8 cellular contexts compared by ENCODE assay signal in genomic region chr11:65859134-65859811, GRCh38. TPM values are rescaled to one million over a fixed set of nuclear protein-coding genes. Genes with fewer than 3 reads are reported as not detected.
A peak's percentile ranks its signal among the peaks of the same experiment; 100 is the strongest.
DNase-seq lines count a peak whose midpoint lies in the region; ATAC-seq and TF ChIP-seq lines count a peak whose summit lies in the region.

No MANE protein-coding gene starts in this region.

- H3K27ac ChIP-seq in upper lobe of right lung, result peak overlapping the region; percentile 97

- peaks cover 31% of the 10 kb centered on the region for H3K4me1 ChIP-seq in upper lobe of right lung

- in situ Hi-C loops in GM13977 (cut with MboI; ENCODE audit: low pct_unique_long_range_greater_than_20kb, low sequenced_read_pairs, unreplicated experiment), result no loop called here

- H3K36me3 ChIP-seq in upper lobe of right lung, result peaks cover 47% of the 10 kb centered on the region

- no peaks in the 10 kb centered on the region for H3K9me3 ChIP-seq in upper lobe of right lung

- intact Hi-C loops in left cardiac atrium (cut with DNase I), result no loop called here
- intact Hi-C loops in posterior vena cava (cut with DNase I), result no loop called here
- intact Hi-C loops in upper lobe of right lung (cut with DNase I), result no loop called here

- peak overlapping the region; percentile 98 for H3K4me3 ChIP-seq in upper lobe of right lung

- ATAC-seq in HG02884 (IDR thresholded peaks at IDR 0.05; ENCODE audit: unreplicated experiment) (peak; percentile 48), left cardiac atrium (peak; percentile 76 to 82), upper lobe of right lung (peak; percentile 72)

- no peaks in the 10 kb centered on the region for H3K27me3 ChIP-seq in upper lobe of right lung

- DNase-seq in GM13977 (ENCODE audit: low spot score), result peak; percentile 97
- peak; percentile 97 for DNase-seq in NCI-H146 treated with DMSO at 0.1 percent for 48 hours (lab: John Stamatoyannopoulos, UW; ENCODE audit: unreplicated experiment)
- peak; percentile 94 to 99 (median 94) for DNase-seq in T-helper 1 cell
- peak; percentile 95 for DNase-seq in amniotic stem cell (lab: John Stamatoyannopoulos, UW)
- peak; percentile 100 for DNase-seq in left cardiac atrium
- peak; percentile 100 for DNase-seq in posterior vena cava (ENCODE audit: low spot score)
- peak; percentile 99 for DNase-seq in upper lobe of right lung

- no peak for TF ChIP-seq CTCF in GM13977 (IDR thresholded peaks at IDR 0.05; ENCODE audit: extremely low read depth, insufficient read depth, missing control alignments)
- peak; percentile 29 for TF ChIP-seq CTCF in upper lobe of right lung (IDR thresholded peaks at IDR 0.05)

RNA-seq across cellular contexts. Expression of gene MUS81, which starts 1.0 kb away (rescaled TPM):
- total RNA-seq in left cardiac atrium (10 to 100 TPM; 36.1 to 37.6 TPM), posterior vena cava (10 to 100 TPM; 41.8 to 48.2 TPM), upper lobe of right lung (49.4 TPM)

RNA-seq across cellular contexts. Expression of gene CFL1, which starts 1.3 kb away (rescaled TPM):
- total RNA-seq in left cardiac atrium, result 100 to 1,000 TPM; 439 to 554 TPM
- 100 to 1,000 TPM; 697 to 707 TPM for total RNA-seq in posterior vena cava
- total RNA-seq in upper lobe of right lung, result 608 TPM

RNA-seq across cellular contexts. Expression of gene EFEMP2, which starts 13.3 kb away (rescaled TPM):
- total RNA-seq in left cardiac atrium (100 to 1,000 TPM in 1 of 2 donors, 10 to 100 TPM in 1; 98.0 to 103 TPM), posterior vena cava (100 to 1,000 TPM; 111 to 131 TPM), upper lobe of right lung (62.0 TPM)

RNA-seq across cellular contexts. Expression of gene CTSW, which starts 20.4 kb away (rescaled TPM):
- total RNA-seq in left cardiac atrium, result 1 to 10 TPM in 1 of 2 donors, under 1 TPM in 1; 0.99 to 2.7 TPM
- total RNA-seq in posterior vena cava, result 1 to 10 TPM; 1.4 to 1.8 TPM
- total RNA-seq in upper lobe of right lung, result 17.2 TPM

RNA-seq across cellular contexts. Expression of gene SNX32, which starts 25.5 kb away (rescaled TPM):
- total RNA-seq in left cardiac atrium, result not detected
- total RNA-seq in posterior vena cava, result under 1 TPM; 0.52 to 0.65 TPM
- total RNA-seq in upper lobe of right lung, result not detected

Comparison
In these comparisons a context has a peak if more than half of its experiments do, and no peak if none do; other contexts are left out.
1. Peak in every context shown above with its lines: DNase-seq, ATAC-seq, H3K4me3 ChIP-seq and H3K27ac ChIP-seq.